ENCODE assay signal across 17 cellular contexts in genomic region chr3:42520906-42521305, GRCh38. TPM values are rescaled to one million over a fixed set of nuclear protein-coding genes. Genes with fewer than 3 reads are reported as not detected.
DNase-seq lines count a peak whose midpoint lies in the region; ATAC-seq and TF ChIP-seq lines count a peak whose summit lies in the region.
"Had no signal": no experiment of that assay in that cellular context is flagged by ENCODE, and none has a peak within 500 bp of the region (broad histone marks: within the 10 kb centered on the region; RNA-seq: fewer than 3 reads in every experiment).

No MANE protein-coding gene starts in this region.

- DNase-seq in Right ventricle myocardium inferior (ENCODE audit: missing footprints) (peak; percentile 65), left ventricle myocardium inferior (no peak), kidney tubule cell (ENCODE audit: low spot score) (no peak)
- no peak for DNase-seq in stimulated activated CD4-positive, alpha-beta T cell treated with anti-CD3 and anti-CD28 coated beads, Interleukin-4, amount 100 ng/mL, for 24 hours
- DNase-seq in activated CD4-positive, CD25-positive, alpha-beta regulatory T cell (lab: John Stamatoyannopoulos, UW): no peak
- DNase-seq: COR-L47, DMS153, EL, MM.1S, NCI-H1105, NCI-H1694 treated with DMSO at 0.1 percent for 48 hours, NCI-H345, NCI-H69, PC-3 had no signal

- H3K27me3 ChIP-seq in left ventricle myocardium inferior (ENCODE audit: low read depth) (no peaks in the 10 kb centered on the region), mucosa of rectum (ENCODE audit: control insufficient read depth in 2 of 2, insufficient read depth in 2 of 2, low read length in 2 of 2) (no peaks in the 10 kb centered on the region)

- H3K4me1 ChIP-seq in left ventricle myocardium inferior (peaks cover 20% of the 10 kb centered on the region), mucosa of rectum (ENCODE audit: control insufficient read depth in 2 of 2, insufficient read depth in 2 of 2, low read length in 2 of 2) (peaks cover 33 to 45% of the 10 kb centered on the region in 2 donors)

- intact Hi-C loops in Right ventricle myocardium inferior (cut with DNase I): no loop called here
- intact Hi-C loops in left ventricle myocardium inferior (cut with micrococcal nuclease): no loop called here

- no peak for TF ChIP-seq CTCF in left ventricle myocardium inferior (IDR thresholded peaks at IDR 0.05; ENCODE audit: borderline replicate concordance)
- TF ChIP-seq CTCF in VCaP (conservative IDR thresholded peaks at IDR 0.05): no peak

- H3K9me3 ChIP-seq in left ventricle myocardium inferior (replicated peaks) (no peaks in the 10 kb centered on the region), mucosa of rectum (ENCODE audit: control insufficient read depth in 2 of 2, low read length in 2 of 2) (no peaks in the 10 kb centered on the region)

- no peak overlapping the region for H3K4me3 ChIP-seq in left ventricle myocardium inferior
- H3K4me3 ChIP-seq in mucosa of rectum (ENCODE audit: low read length in 2 of 2): no peak overlapping the region

- no peaks in the 10 kb centered on the region for H3K36me3 ChIP-seq in left ventricle myocardium inferior
- H3K36me3 ChIP-seq in mucosa of rectum (ENCODE audit: control insufficient read depth in 2 of 2, insufficient read depth in 2 of 2, low read length in 2 of 2): peaks cover 16 to 25% of the 10 kb centered on the region in 2 donors

- H3K27ac ChIP-seq in left ventricle myocardium inferior (replicated peaks): no peak overlapping the region
- H3K27ac ChIP-seq in VCaP: peak overlapping the region; percentile 48
- H3K27ac ChIP-seq in mucosa of rectum (ENCODE audit: low read depth in 2 of 2, low read length in 2 of 2): peak overlapping the region; percentile 48 to 87
- H3K27ac ChIP-seq: KMS-11 had no signal

- ATAC-seq in Right ventricle myocardium inferior: no peak
- ATAC-seq: PC-3 had no signal

- peak overlapping the region in 1 of 2 donors; percentile 37 for H3K9ac ChIP-seq in mucosa of rectum (ENCODE audit: low read depth in 1 of 2, low read length in 2 of 2)
- H3K9ac ChIP-seq: KMS-11 had no signal

RNA-seq across cellular contexts. Expression of gene VIPR1, which starts 18.5 kb away (rescaled TPM):
- total RNA-seq in Right ventricle myocardium inferior (2.1 TPM), left ventricle myocardium inferior (1.7 TPM)
